17 cellular contexts compared by ENCODE assay signal in genomic region chr1:110237406-110238152, GRCh38. TPM values are rescaled to one million over a fixed set of nuclear protein-coding genes. Genes with fewer than 3 reads are reported as not detected.
DNase-seq lines count a peak whose midpoint lies in the region; ATAC-seq and TF ChIP-seq lines count a peak whose summit lies in the region.
"Had no signal": no experiment of that assay in that cellular context is flagged by ENCODE, and none has a peak within 500 bp of the region (broad histone marks: within the 10 kb centered on the region; RNA-seq: fewer than 3 reads in every experiment).

No MANE protein-coding gene starts in this region.

- H3K9me3 Mint-ChIP-seq in neural progenitor cell: no peaks in the 10 kb centered on the region
- H3K9me3 Mint-ChIP-seq: central memory CD8-positive, alpha-beta T cell had no signal

- H3K36me3 ChIP-seq in neural progenitor cell (no peaks in the 10 kb centered on the region), adrenal gland (replicated peaks in 1 of 2) (no peaks in the 10 kb centered on the region), esophagus squamous epithelium (peaks cover 0 to 17% (median 5%) of the 10 kb centered on the region in 3 donors)
- H3K36me3 ChIP-seq: BE2C had no signal

- ATAC-seq in GM19463 (IDR thresholded peaks at IDR 0.05; ENCODE audit: unreplicated experiment): peak; percentile 42
- ATAC-seq: Panc1, pancreas had no signal

- peak; percentile 85 for DNase-seq in DMS79 treated with DMSO at 0.1 percent for 48 hours (lab: John Stamatoyannopoulos, UW)
- DNase-seq in OCI-M1 (lab: John Stamatoyannopoulos, UW): peak; percentile 75
- DNase-seq in neural progenitor cell (ENCODE audit: low spot score): no peak
- DNase-seq in adrenal gland: no peak
- DNase-seq in dedifferentiated amniotic fluid mesenchymal stem cell (ENCODE audit: extremely low spot score): no peak
- DNase-seq in esophagus squamous epithelium (lab: John Stamatoyannopoulos, UW): no peak
- DNase-seq: activated CD4-positive, CD25-positive, alpha-beta regulatory T cell; activated CD8-positive, alpha-beta memory T cell treated with anti-CD3 and anti-CD28 coated beads, Interleukin-2, amount 50 U/mL, for 4 hours; BE2C; DND-41; IMR-90; NCI-H1417 treated with DMSO at 0.1 percent for 48 hours; NCI-H524 had no signal

- TF ChIP-seq CTCF in neural progenitor cell (IDR thresholded peaks at IDR 0.05): no peak
- TF ChIP-seq CTCF in adrenal gland (IDR thresholded peaks at IDR 0.05): no peak
- no peak for TF ChIP-seq CTCF in esophagus squamous epithelium (IDR thresholded peaks at IDR 0.05)

- no peaks in the 10 kb centered on the region for H3K36me3 Mint-ChIP-seq in neural progenitor cell

- no peaks in the 10 kb centered on the region for H3K27me3 ChIP-seq in neural progenitor cell
- no peaks in the 10 kb centered on the region for H3K27me3 ChIP-seq in adrenal gland
- H3K27me3 ChIP-seq in esophagus squamous epithelium: no peaks in the 10 kb centered on the region
- H3K27me3 ChIP-seq: BE2C, pancreas had no signal

- H4K20me1 ChIP-seq in neural progenitor cell (ENCODE audit: low read depth): no peaks in the 10 kb centered on the region

- intact Hi-C loops in adrenal gland (cut with DNase I): no loop called here
- intact Hi-C loops in esophagus squamous epithelium (cut with DNase I): no loop called here

- peaks cover 48% of the 10 kb centered on the region for H3K4me1 Mint-ChIP-seq in neural progenitor cell
- H3K4me1 Mint-ChIP-seq: central memory CD8-positive, alpha-beta T cell had no signal

- H3K9ac ChIP-seq in neural progenitor cell: no peak overlapping the region

- H3K4me2 ChIP-seq in neural progenitor cell: no peak overlapping the region

- peaks cover 9% of the 10 kb centered on the region for H3K27me3 Mint-ChIP-seq in neural progenitor cell (ENCODE audit: insufficient read depth, low read depth)
- H3K27me3 Mint-ChIP-seq: central memory CD8-positive, alpha-beta T cell had no signal

- no peak for TF ChIP-seq POLR2A in adrenal gland (IDR thresholded peaks at IDR 0.05)
- TF ChIP-seq POLR2A in esophagus squamous epithelium (IDR thresholded peaks at IDR 0.05): no peak

- H2AFZ ChIP-seq in neural progenitor cell (replicated peaks): no peak overlapping the region

- H3K4me3 ChIP-seq in neural progenitor cell (no peak overlapping the region), adrenal gland (no peak overlapping the region), esophagus squamous epithelium (no peak overlapping the region)
- H3K4me3 ChIP-seq: pancreas had no signal

- no peaks in the 10 kb centered on the region for H3F3A ChIP-seq in neural progenitor cell (ENCODE audit: low read depth)

- no peaks in the 10 kb centered on the region for H3K79me2 ChIP-seq in neural progenitor cell (ENCODE audit: low read depth)

- 82 to 94% (median 87%) methylated on average over 6 to 13 of the region's 13 CpGs for WGBS in adrenal gland, 4 donors
- WGBS in esophagus squamous epithelium, 2 donors: 73 to 80% methylated on average over 9 to 11 of the region's 13 CpGs

- H3K9me3 ChIP-seq in neural progenitor cell (ENCODE audit: low read depth): no peaks in the 10 kb centered on the region
- H3K9me3 ChIP-seq in adrenal gland (replicated peaks in 1 of 3): no peaks in the 10 kb centered on the region
- no peaks in the 10 kb centered on the region for H3K9me3 ChIP-seq in esophagus squamous epithelium
- H3K9me3 ChIP-seq: BE2C, pancreas had no signal

- H3K4me1 ChIP-seq in neural progenitor cell (peaks cover 29% of the 10 kb centered on the region), adrenal gland (replicated peaks in 1 of 2) (peaks cover 0 to 8% of the 10 kb centered on the region in 2 donors), esophagus squamous epithelium (peaks cover 0 to 39% (median 13%) of the 10 kb centered on the region in 3 donors)

- H3K4me3 Mint-ChIP-seq in neural progenitor cell: no peak overlapping the region
- H3K4me3 Mint-ChIP-seq: central memory CD8-positive, alpha-beta T cell had no signal

- H3K27ac ChIP-seq in neural progenitor cell: no peak overlapping the region
- H3K27ac ChIP-seq in adrenal gland: no peak overlapping the region
- H3K27ac ChIP-seq in esophagus squamous epithelium: no peak overlapping the region
- H3K27ac ChIP-seq: pancreas had no signal

- H3K27ac Mint-ChIP-seq in neural progenitor cell: peak overlapping the region; percentile 48

RNA-seq across cellular contexts. Expression of gene KCNC4, which starts 27.5 kb away (rescaled TPM):
- total RNA-seq in neural progenitor cell (ENCODE audit: low replicate concordance) (1.3 and 2.0 TPM in 2 replicates), adrenal gland (10 to 100 TPM in 4 of 8 donors, 1 to 10 TPM in 4; 3.1 to 14.4 (median 10.4) TPM), esophagus squamous epithelium (10 to 100 TPM in 1 of 4 donors, 1 to 10 TPM in 3; 4.2 to 10.9 (median 6.5) TPM)
- 10 to 100 TPM in 1 of 3 donors, 1 to 10 TPM in 2; 4.2 to 10.5 (median 5.8) TPM for polyA plus RNA-seq in adrenal gland

Comparison
In these comparisons a context has a peak if more than half of its experiments do, and no peak if none do; other contexts are left out.
1. DNase-seq: peak in DMS79 treated with DMSO at 0.1 percent for 48 hours (single experiment) and OCI-M1 (single experiment); none in neural progenitor cell (single experiment), adrenal gland (0 of 7), dedifferentiated amniotic fluid mesenchymal stem cell (single experiment) and esophagus squamous epithelium (single experiment).